ENCODE assay signal across 10 cellular contexts in the genomic region with DNA sequence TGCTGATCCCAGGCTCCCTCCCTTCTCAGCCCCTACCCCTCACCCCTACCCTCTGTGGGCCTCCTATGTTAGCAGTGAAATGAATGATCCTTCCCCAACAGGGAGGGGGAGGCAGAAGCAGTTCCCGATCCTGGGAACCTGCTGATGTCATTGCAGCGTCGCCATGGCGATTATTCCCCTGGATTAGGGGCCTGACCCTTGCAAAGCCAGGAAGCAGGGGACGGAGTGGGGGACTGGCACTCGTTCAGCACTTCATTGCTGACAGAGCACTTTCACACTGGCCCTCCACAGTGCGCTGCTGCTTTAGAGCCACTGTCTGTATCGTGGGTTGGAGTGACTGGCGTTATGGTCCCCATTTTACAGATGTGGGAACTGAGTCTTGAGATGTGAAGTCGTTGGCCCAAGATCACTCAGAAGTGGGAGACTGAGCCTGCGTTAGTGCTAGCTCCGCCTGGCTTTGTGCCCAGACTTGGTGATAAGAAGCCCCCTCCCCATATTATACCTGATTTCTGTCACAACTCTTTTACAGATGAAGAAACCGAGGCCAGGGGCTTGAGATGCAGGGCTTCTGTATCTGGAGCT. TPM values are rescaled to one million over a fixed set of nuclear protein-coding genes. Genes with fewer than 3 reads are reported as not detected.
DNase-seq lines count a peak whose midpoint lies in the region; ATAC-seq and TF ChIP-seq lines count a peak whose summit lies in the region.
"Had no signal": no experiment of that assay in that cellular context is flagged by ENCODE, and none has a peak within 500 bp of the region (broad histone marks: within the 10 kb centered on the region; RNA-seq: fewer than 3 reads in every experiment).

No MANE protein-coding gene starts in this region.

- intact Hi-C loops in PC-9 (cut with micrococcal nuclease; ENCODE audit: unreplicated experiment) = no loop called here

- no peaks in the 10 kb centered on the region; the same call in 1 of the 2 replicates for H3K9me3 ChIP-seq in AG04450 (ENCODE audit: control insufficient read depth, insufficient read depth, low read length)
- no peaks in the 10 kb centered on the region for H3K9me3 ChIP-seq in PC-9 (ENCODE audit: insufficient read depth, low read depth)
- H3K9me3 ChIP-seq in endodermal cell (ENCODE audit: control insufficient read depth, low read length) = no peaks in the 10 kb centered on the region
- H3K9me3 ChIP-seq: mucosa of descending colon had no signal

- H3K4me3 Mint-ChIP-seq in endodermal cell (no peak overlapping the region), nephron progenitor cell (no peak overlapping the region)

- H3K4me1 ChIP-seq in PC-9 (replicated peaks; ENCODE audit: insufficient read depth) (peaks cover 72% of the 10 kb centered on the region), endodermal cell (ENCODE audit: control insufficient read depth, insufficient read depth, low read length) (peaks cover 4% of the 10 kb centered on the region)

- CTCF ChIA-PET in AG04450 (lab: Charles Lee) = no interaction called here
- CTCF ChIA-PET in PC-9 (lab: Charles Lee) = interaction anchor here (0.5 kb wide), 1 partner anchor 72 kb away, joined by 7 read pairs; no protein-coding TSS in a partner anchor

- H3K27me3 Mint-ChIP-seq in endodermal cell (ENCODE audit: insufficient read depth) (no peaks in the 10 kb centered on the region), nephron progenitor cell (ENCODE audit: low read depth, poor library complexity) (peaks cover 4% of the 10 kb centered on the region)

- H3K79me2 ChIP-seq in PC-9 (ENCODE audit: low read depth) = peaks cover 78% of the 10 kb centered on the region

- H3K36me3 ChIP-seq in PC-9 (ENCODE audit: low read depth) (peaks cover 25% of the 10 kb centered on the region; the same call in 1 of the 2 replicates), endodermal cell (ENCODE audit: control insufficient read depth, insufficient read depth, low read length) (peaks cover 77% of the 10 kb centered on the region)

- TF ChIP-seq CTCF in AG04450 (IDR thresholded peaks at IDR 0.05; ENCODE audit: low read depth, low read length) (no peak), PC-9 (conservative IDR thresholded peaks at IDR 0.05) (no peak), endodermal cell (conservative IDR thresholded peaks at IDR 0.05) (no peak), nephron progenitor cell (IDR thresholded peaks at IDR 0.05) (no peak)

- BruUV-seq in PC-9 (replicated peaks; lab: Mats Ljungman, UMichigan) = no TSS peak

- H2AFZ ChIP-seq in PC-9 = no peak overlapping the region

- peak overlapping the region; percentile 80 for H3K4me2 ChIP-seq in PC-9

- POLR2A ChIA-PET in AG04450 (lab: Yijun Ruan, JAX) (no interaction called here), PC-9 (lab: Charles Lee; ENCODE audit: unreplicated experiment) (no interaction called here)

- peaks cover 25% of the 10 kb centered on the region for H4K20me1 ChIP-seq in PC-9 (ENCODE audit: insufficient read depth)

- no peak for ATAC-seq in GM21381 (IDR thresholded peaks at IDR 0.05; ENCODE audit: unreplicated experiment)

- H3K4me3 ChIP-seq in AG04450 (ENCODE audit: low read depth, low read length) (no peak overlapping the region), PC-9 (no peak overlapping the region), endodermal cell (ENCODE audit: low read length) (no peak overlapping the region)
- H3K4me3 ChIP-seq: mucosa of descending colon had no signal

- DNase-seq in AG04450 (ENCODE audit: low read depth, low spot score) (no peak), PC-9 (no peak), endodermal cell (peak; percentile 76), nephron progenitor cell (peak; percentile 41), AG08395 (ENCODE audit: low spot score) (no peak), cerebellar nuclear complex (lab: John Stamatoyannopoulos, UW) (no peak), occipital lobe (lab: John Stamatoyannopoulos, UW) (no peak)
- DNase-seq: activated CD8-positive, alpha-beta memory T cell treated with anti-CD3 and anti-CD28 coated beads for 24 hours had no signal

- 78 to 86% methylated on average over 11 to 13 of the region's 13 CpGs for WGBS in endodermal cell (ENCODE audit: insufficient coverage in 1 of 2, insufficient read length in 1 of 2), 2 experiments

- peaks cover 24% of the 10 kb centered on the region for H3K4me1 Mint-ChIP-seq in endodermal cell
- H3K4me1 Mint-ChIP-seq in nephron progenitor cell = peaks cover 44% of the 10 kb centered on the region

- H3K9ac ChIP-seq in endodermal cell (ENCODE audit: extremely low read depth, low read length, poor library complexity, severe bottlenecking) = no peak overlapping the region

- H3K27ac Mint-ChIP-seq in endodermal cell (peak overlapping the region; percentile 55), nephron progenitor cell (no peak overlapping the region)

- H3K9me3 Mint-ChIP-seq in endodermal cell = no peaks in the 10 kb centered on the region
- H3K9me3 Mint-ChIP-seq in nephron progenitor cell = no peaks in the 10 kb centered on the region

- H3K36me3 Mint-ChIP-seq in endodermal cell (ENCODE audit: low read depth) (peaks cover 55% of the 10 kb centered on the region), nephron progenitor cell (ENCODE audit: low read depth) (peaks cover 26% of the 10 kb centered on the region)

- peaks cover 73% of the 10 kb centered on the region for H3F3A ChIP-seq in PC-9 (ENCODE audit: insufficient read depth, low read depth)

- H3K27me3 ChIP-seq in AG04450 (ENCODE audit: control insufficient read depth, insufficient read depth, low read length) (no peaks in the 10 kb centered on the region), PC-9 (ENCODE audit: insufficient read depth, low read depth) (no peaks in the 10 kb centered on the region), endodermal cell (ENCODE audit: control insufficient read depth, insufficient read depth, low read length, poor library complexity, severe bottlenecking) (no peaks in the 10 kb centered on the region)

- peak overlapping the region; percentile 47 for H3K27ac ChIP-seq in AG04450 (ENCODE audit: low read depth, low read length)
- peak overlapping the region; percentile 90 for H3K27ac ChIP-seq in PC-9
- H3K27ac ChIP-seq in endodermal cell (ENCODE audit: low read depth, low read length) = no peak overlapping the region

- H3K9me2 ChIP-seq in PC-9 (ENCODE audit: insufficient read depth) = no peaks in the 10 kb centered on the region

RNA-seq across cellular contexts. Expression of a gene that starts 26.6 kb away (rescaled TPM):
- 181 and 222 TPM in 2 replicates for polyA plus RNA-seq in AG04450 (2011; rRNA removed)
- 263 and 288 TPM in 2 replicates for polyA minus RNA-seq in AG04450 (2011; rRNA and poly(A)+ RNA removed)
- total RNA-seq in PC-9 (2021) (220 and 309 TPM in 2 replicates), endodermal cell (100 to 1,000 TPM; 168 to 177 TPM), occipital lobe (49.4 TPM)
- 102 TPM for polyA plus RNA-seq in endodermal cell (2013, experiment 1 of 2)
- polyA plus RNA-seq in endodermal cell (2013, experiment 2 of 2) = 102 TPM

RNA-seq across cellular contexts. Expression of a gene that starts 42.9 kb away (rescaled TPM):
- 2,769 and 3,155 TPM in 2 replicates for polyA plus RNA-seq in AG04450 (2011; rRNA removed)
- polyA minus RNA-seq in AG04450 (2011; rRNA and poly(A)+ RNA removed) = 380 and 454 TPM in 2 replicates
- total RNA-seq in PC-9 (2021) (1,146 and 1,262 TPM in 2 replicates), endodermal cell (1,000 to 10,000 TPM; 1,194 to 1,262 TPM), occipital lobe (1,678 TPM)
- polyA plus RNA-seq in endodermal cell (2013, experiment 1 of 2) = 2,291 TPM
- polyA plus RNA-seq in endodermal cell (2013, experiment 2 of 2) = 2,039 TPM

Comparison
In these comparisons a context has a peak if more than half of its experiments do, and no peak if none do; other contexts are left out.
1. DNase-seq: peak in endodermal cell (single experiment) and nephron progenitor cell (single experiment); none in AG04450 (single experiment), PC-9 (0 of 2), AG08395 (single experiment), cerebellar nuclear complex (0 of 2) and occipital lobe (single experiment).